Comparison of ENCODE assay signal across 1 cellular context in genomic region chr5:122942164-122942914, GRCh38.
A peak's percentile ranks its signal among the peaks of the same experiment; 100 is the strongest.
TF ChIP-seq lines count a peak whose summit lies in the region.

No MANE protein-coding gene starts in this region.

TF ChIP-seq in K562, 482 proteins besides CTCF, POLR2A, EP300 and RAD21 (continued from another document and continues in another):
- TF ChIP-seq, protein P1, sequence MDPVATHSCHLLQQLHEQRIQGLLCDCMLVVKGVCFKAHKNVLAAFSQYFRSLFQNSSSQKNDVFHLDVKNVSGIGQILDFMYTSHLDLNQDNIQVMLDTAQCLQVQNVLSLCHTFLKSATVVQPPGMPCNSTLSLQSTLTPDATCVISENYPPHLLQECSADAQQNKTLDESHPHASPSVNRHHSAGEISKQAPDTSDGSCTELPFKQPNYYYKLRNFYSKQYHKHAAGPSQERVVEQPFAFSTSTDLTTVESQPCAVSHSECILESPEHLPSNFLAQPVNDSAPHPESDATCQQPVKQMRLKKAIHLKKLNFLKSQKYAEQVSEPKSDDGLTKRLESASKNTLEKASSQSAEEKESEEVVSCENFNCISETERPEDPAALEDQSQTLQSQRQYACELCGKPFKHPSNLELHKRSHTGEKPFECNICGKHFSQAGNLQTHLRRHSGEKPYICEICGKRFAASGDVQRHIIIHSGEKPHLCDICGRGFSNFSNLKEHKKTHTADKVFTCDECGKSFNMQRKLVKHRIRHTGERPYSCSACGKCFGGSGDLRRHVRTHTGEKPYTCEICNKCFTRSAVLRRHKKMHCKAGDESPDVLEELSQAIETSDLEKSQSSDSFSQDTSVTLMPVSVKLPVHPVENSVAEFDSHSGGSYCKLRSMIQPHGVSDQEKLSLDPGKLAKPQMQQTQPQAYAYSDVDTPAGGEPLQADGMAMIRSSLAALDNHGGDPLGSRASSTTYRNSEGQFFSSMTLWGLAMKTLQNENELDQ (CRISPR knock-in tag; IDR thresholded peaks at IDR 0.05; ENCODE audit: borderline replicate concordance): no peak
- TF ChIP-seq SOX6 (IDR thresholded peaks at IDR 0.05): peak; percentile 95
- TF ChIP-seq ARID1B (IDR thresholded peaks at IDR 0.05): peak; percentile 93
- no peak for TF ChIP-seq ESRRB (CRISPR knock-in tag; IDR thresholded peaks at IDR 0.05; ENCODE audit: borderline replicate concordance)
- TF ChIP-seq GATA2 (CRISPR knock-in tag; IDR thresholded peaks at IDR 0.05): peak; percentile 57; the same call in 1 of the 2 replicates
- TF ChIP-seq ZEB2 (IDR thresholded peaks at IDR 0.05): peak; percentile 80
- peak in 1 of 2 experiments; percentile 78; a peak in 1 of 4 replicates for TF ChIP-seq HDAC1 (IDR thresholded peaks at IDR 0.05)
- TF ChIP-seq KLF16 (IDR thresholded peaks at IDR 0.05): peak; percentile 49; the same call in 1 of the 2 replicates
- TF ChIP-seq, protein P2, sequence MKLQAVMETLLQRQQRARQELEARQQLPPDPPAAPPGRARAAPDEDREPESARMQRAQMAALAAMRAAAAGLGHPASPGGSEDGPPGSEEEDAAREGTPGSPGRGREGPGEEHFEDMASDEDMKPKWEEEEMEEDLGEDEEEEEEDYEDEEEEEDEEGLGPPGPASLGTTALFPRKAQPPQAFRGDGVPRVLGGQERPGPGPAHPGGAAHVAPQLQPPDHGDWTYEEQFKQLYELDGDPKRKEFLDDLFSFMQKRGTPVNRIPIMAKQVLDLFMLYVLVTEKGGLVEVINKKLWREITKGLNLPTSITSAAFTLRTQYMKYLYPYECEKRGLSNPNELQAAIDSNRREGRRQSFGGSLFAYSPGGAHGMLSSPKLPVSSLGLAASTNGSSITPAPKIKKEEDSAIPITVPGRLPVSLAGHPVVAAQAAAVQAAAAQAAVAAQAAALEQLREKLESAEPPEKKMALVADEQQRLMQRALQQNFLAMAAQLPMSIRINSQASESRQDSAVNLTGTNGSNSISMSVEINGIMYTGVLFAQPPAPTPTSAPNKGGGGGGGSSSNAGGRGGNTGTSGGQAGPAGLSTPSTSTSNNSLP (IDR thresholded peaks at IDR 0.05; ENCODE audit: borderline replicate concordance, low read depth, low read length): peak; percentile 45; the same call in 1 of the 2 replicates
- peak in 1 of 2 experiments; percentile 60; a peak in 2 of 4 replicates for TF ChIP-seq KDM1A (IDR thresholded peaks at IDR 0.05)
- no peak for TF ChIP-seq BRD9 (IDR thresholded peaks at IDR 0.05; ENCODE audit: low read depth, partially characterized antibody)
- peak; percentile 69 for TF ChIP-seq PBX2 (CRISPR knock-in tag; IDR thresholded peaks at IDR 0.05; ENCODE audit: low read depth)
- peak; percentile 97 for TF ChIP-seq PBX2 (tag; conservative IDR thresholded peaks at IDR 0.05; ENCODE audit: low read depth)
- peak; percentile 27; the same call in 1 of the 2 replicates for TF ChIP-seq CREM (IDR thresholded peaks at IDR 0.05; ENCODE audit: low read depth)
- peak; percentile 60; the same call in 1 of the 2 replicates for TF ChIP-seq SMAD4 (CRISPR knock-in tag; conservative IDR thresholded peaks at IDR 0.05)
- TF ChIP-seq ZNF146 (CRISPR knock-in tag; IDR thresholded peaks at IDR 0.05; ENCODE audit: unreplicated experiment): no peak
- peak; percentile 80 for TF ChIP-seq TAL1 (IDR thresholded peaks at IDR 0.05)
- TF ChIP-seq, protein P3, sequence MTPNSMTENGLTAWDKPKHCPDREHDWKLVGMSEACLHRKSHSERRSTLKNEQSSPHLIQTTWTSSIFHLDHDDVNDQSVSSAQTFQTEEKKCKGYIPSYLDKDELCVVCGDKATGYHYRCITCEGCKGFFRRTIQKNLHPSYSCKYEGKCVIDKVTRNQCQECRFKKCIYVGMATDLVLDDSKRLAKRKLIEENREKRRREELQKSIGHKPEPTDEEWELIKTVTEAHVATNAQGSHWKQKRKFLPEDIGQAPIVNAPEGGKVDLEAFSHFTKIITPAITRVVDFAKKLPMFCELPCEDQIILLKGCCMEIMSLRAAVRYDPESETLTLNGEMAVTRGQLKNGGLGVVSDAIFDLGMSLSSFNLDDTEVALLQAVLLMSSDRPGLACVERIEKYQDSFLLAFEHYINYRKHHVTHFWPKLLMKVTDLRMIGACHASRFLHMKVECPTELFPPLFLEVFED (CRISPR knock-in tag; conservative IDR thresholded peaks at IDR 0.05): no peak
- no peak for TF ChIP-seq ZNF133 (CRISPR knock-in tag; IDR thresholded peaks at IDR 0.05)
- TF ChIP-seq FOXM1 (IDR thresholded peaks at IDR 0.05; ENCODE audit: low read depth): peak; percentile 73; the same call in 1 of the 2 replicates
- TF ChIP-seq FOXM1 (CRISPR knock-in tag; IDR thresholded peaks at IDR 0.05; ENCODE audit: low read depth): no peak
- TF ChIP-seq RCOR1 (IDR thresholded peaks at IDR 0.05; ENCODE audit: borderline replicate concordance in 1 of 2, low read depth in 2 of 2, low read length in 2 of 2): peak in 1 of 2 experiments; percentile 90; a peak in 2 of 4 replicates
- 0 out of 2 replicates have a peak, but pooled peaks have one; percentile 54 for TF ChIP-seq HDAC2 (IDR thresholded peaks at IDR 0.05)
- TF ChIP-seq CHAMP1 (IDR thresholded peaks at IDR 0.05): peak; percentile 41; the same call in 1 of the 2 replicates
- TF ChIP-seq FOSL1 (tag; conservative IDR thresholded peaks at IDR 0.05): peak; percentile 49; the same call in 1 of the 2 replicates
- peak; percentile 79 for TF ChIP-seq NCOR1 (IDR thresholded peaks at IDR 0.05)
- TF ChIP-seq ETV1 (tag; conservative IDR thresholded peaks at IDR 0.05; ENCODE audit: low read depth): no peak
- TF ChIP-seq, protein P4, sequence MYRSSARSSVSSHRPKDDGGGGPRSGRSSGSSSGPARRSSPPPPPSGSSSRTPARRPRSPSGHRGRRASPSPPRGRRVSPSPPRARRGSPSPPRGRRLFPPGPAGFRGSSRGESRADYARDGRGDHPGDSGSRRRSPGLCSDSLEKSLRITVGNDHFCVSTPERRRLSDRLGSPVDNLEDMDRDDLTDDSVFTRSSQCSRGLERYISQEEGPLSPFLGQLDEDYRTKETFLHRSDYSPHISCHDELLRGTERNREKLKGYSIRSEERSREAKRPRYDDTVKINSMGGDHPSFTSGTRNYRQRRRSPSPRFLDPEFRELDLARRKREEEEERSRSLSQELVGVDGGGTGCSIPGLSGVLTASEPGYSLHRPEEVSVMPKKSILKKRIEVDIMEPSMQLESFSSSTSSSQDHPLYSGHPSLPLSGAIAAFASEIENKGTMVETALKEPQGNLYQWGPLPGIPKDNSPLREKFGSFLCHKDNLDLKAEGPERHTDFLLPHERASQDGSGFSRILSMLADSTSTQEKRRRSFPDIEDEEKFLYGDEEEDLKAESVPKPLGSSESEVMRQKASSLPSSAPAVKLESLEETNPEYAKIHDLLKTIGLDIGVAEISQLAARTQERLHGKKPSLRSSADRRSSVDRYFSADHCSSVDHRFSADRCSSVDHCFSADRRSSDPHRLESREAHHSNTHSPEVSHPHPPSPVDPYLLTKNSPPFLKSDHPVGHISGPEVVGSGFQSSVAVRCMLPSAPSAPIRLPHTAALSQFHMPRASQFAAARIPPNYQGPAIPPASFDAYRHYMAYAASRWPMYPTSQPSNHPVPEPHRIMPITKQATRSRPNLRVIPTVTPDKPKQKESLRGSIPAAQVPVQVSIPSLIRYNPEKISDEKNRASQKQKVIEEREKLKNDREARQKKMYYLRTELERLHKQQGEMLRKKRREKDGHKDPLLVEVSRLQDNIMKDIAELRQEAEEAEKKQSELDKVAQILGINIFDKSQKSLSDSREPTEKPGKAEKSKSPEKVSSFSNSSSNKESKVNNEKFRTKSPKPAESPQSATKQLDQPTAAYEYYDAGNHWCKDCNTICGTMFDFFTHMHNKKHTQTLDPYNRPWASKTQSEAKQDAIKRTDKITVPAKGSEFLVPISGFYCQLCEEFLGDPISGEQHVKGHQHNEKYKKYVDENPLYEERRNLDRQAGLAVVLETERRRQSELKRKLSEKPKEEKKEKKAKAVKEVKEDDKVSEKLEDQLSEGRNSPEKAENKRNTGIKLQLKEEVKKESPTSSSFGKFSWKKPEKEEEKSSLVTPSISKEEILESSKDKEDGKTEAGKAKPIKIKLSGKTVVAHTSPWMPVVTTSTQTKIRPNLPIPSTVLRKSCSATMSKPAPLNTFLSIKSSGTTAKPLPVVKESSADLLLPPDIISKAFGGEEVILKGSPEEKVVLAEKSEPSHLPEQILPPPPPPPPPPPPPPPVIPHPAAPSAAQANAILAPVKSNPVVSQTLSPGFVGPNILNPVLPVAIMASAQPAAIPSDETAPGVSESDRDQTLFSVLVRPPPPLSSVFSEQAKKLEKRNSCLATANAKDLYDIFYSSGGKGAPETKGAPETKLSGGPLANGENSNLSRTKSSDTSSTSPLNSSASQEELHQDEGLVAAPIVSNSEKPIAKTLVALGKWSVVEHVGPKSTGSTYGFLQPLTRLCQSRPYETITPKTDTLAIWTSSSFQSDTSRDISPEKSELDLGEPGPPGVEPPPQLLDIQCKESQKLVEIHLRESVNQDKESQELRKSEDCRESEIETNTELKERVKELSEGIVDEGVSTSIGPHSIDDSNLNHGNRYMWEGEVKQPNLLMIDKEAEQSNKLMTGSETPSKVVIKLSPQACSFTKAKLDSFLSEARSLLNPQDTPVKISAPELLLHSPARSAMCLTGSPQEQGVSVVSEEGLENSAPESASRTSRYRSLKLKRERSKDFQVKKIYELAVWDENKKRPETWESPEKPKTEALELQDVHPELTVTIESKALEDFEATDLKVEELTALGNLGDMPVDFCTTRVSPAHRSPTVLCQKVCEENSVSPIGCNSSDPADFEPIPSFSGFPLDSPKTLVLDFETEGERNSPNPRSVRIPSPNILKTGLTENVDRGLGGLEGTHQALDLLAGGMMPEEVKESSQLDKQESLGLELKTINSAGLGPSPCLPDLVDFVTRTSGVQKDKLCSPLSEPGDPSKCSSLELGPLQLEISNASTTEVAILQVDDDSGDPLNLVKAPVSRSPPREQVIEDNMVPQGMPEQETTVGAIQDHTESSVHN (IDR thresholded peaks at IDR 0.05; ENCODE audit: borderline replicate concordance in 1 of 2, low read depth in 1 of 2): peak in 1 of 2 experiments; percentile 66; a peak in 1 of 4 replicates
- peak; percentile 91 for TF ChIP-seq CBFA2T3 (IDR thresholded peaks at IDR 0.05)
- TF ChIP-seq SRSF7 (optimal IDR thresholded peaks at IDR 0.05; ENCODE audit: low read depth, low read length): no peak
- no peak for TF ChIP-seq ZNF347 (CRISPR knock-in tag; IDR thresholded peaks at IDR 0.05; ENCODE audit: low read depth)
- TF ChIP-seq PML (IDR thresholded peaks at IDR 0.05; ENCODE audit: low read length): peak; percentile 55; the same call in 1 of the 2 replicates
- TF ChIP-seq, protein P5, sequence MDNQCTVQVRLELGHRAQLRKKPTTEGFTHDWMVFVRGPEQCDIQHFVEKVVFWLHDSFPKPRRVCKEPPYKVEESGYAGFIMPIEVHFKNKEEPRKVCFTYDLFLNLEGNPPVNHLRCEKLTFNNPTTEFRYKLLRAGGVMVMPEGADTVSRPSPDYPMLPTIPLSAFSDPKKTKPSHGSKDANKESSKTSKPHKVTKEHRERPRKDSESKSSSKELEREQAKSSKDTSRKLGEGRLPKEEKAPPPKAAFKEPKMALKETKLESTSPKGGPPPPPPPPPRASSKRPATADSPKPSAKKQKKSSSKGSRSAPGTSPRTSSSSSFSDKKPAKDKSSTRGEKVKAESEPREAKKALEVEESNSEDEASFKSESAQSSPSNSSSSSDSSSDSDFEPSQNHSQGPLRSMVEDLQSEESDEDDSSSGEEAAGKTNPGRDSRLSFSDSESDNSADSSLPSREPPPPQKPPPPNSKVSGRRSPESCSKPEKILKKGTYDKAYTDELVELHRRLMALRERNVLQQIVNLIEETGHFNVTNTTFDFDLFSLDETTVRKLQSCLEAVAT (IDR thresholded peaks at IDR 0.05): 0 out of 4 replicates have a peak, but pooled peaks of 1 of the 2 experiments have one; percentile 30
- no peak for TF ChIP-seq TEAD2 (tag; IDR thresholded peaks at IDR 0.05)
- TF ChIP-seq RFX5 (IDR thresholded peaks at IDR 0.05; ENCODE audit: low read depth, low read length): no peak
- TF ChIP-seq LCOR (CRISPR knock-in tag; IDR thresholded peaks at IDR 0.05): no peak
- TF ChIP-seq ZC3H11A (IDR thresholded peaks at IDR 0.05; ENCODE audit: low read depth, low read length): no peak
- TF ChIP-seq HDAC8 (tag; IDR thresholded peaks at IDR 0.05): no peak
- TF ChIP-seq ATF7 (IDR thresholded peaks at IDR 0.05): no peak; the same call in 1 of the 2 replicates
- TF ChIP-seq SMAD3 (CRISPR knock-in tag; conservative IDR thresholded peaks at IDR 0.05): no peak
- no peak for TF ChIP-seq POLR3A (IDR thresholded peaks at IDR 0.05; ENCODE audit: borderline replicate concordance, extremely low read depth, insufficient read depth, insufficient read length)
- no peak for TF ChIP-seq ZBTB7A (IDR thresholded peaks at IDR 0.05; ENCODE audit: borderline replicate concordance, control insufficient read depth, low read depth, low read length)
- no peak for TF ChIP-seq ZFP30 (CRISPR knock-in tag; IDR thresholded peaks at IDR 0.05; ENCODE audit: borderline replicate concordance)
